ENCODE assay signal across 8 cellular contexts in the genomic region with DNA sequence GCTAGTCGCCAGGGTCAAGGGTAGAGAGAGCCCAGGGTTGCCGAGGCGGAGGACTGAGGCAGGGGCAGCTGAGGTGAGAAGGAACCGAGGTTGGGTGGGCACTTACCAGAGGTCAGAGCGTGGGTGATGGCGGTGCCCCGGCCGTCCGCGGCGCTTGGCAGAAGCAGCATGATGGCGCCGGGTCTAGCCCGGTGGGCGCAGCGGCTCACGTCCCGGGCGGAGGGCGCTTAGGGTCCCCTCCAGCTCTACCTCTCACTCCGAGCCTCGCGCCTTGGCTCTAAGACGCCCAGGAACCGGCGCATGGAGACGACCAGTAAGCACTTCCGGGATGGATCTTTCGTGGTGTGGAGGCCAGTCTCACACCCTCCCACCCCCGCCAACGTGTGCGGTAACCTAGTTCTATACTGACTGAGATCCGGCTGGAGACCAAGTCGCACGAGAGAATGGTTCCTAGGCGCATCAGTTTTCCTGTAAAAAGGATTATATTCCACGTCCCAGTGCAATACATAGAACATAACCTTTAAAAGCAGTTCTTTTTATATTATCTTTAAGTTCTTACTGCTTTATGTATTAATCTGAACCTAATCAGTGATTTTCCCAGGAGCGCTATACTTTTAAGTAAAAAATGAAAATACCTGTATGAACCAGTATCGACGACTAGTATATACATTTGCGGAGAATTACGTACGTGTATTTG. TPM values are rescaled to one million over a fixed set of nuclear protein-coding genes. Genes with fewer than 3 reads are reported as not detected.
DNase-seq lines count a peak whose midpoint lies in the region; ATAC-seq and FAIRE-seq lines count a peak whose summit lies in the region.

A gene with protein sequence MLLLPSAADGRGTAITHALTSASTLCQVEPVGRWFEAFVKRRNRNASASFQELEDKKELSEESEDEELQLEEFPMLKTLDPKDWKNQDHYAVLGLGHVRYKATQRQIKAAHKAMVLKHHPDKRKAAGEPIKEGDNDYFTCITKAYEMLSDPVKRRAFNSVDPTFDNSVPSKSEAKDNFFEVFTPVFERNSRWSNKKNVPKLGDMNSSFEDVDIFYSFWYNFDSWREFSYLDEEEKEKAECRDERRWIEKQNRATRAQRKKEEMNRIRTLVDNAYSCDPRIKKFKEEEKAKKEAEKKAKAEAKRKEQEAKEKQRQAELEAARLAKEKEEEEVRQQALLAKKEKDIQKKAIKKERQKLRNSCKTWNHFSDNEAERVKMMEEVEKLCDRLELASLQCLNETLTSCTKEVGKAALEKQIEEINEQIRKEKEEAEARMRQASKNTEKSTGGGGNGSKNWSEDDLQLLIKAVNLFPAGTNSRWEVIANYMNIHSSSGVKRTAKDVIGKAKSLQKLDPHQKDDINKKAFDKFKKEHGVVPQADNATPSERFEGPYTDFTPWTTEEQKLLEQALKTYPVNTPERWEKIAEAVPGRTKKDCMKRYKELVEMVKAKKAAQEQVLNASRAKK (minus strand): TSS at position 315 of the 697 bp plus-strand sequence. CDS start 145 bp downstream, at position 170.

- H3K4me3 ChIP-seq in right cardiac atrium (ENCODE audit: low read length), result peak within 1 kb of the TSS; percentile 73

- H3K27ac ChIP-seq in angular gyrus (ENCODE audit: low read depth, low read length) (peak within 1 kb of the TSS; percentile 22), right cardiac atrium (ENCODE audit: low read length) (peak within 1 kb of the TSS; percentile 48)

- H3K4me1 ChIP-seq in right cardiac atrium (ENCODE audit: control insufficient read depth, insufficient read depth, low read length), result no peaks in the 10 kb centered on the region

- FAIRE-seq in urothelium cell line (lab: Jason Lieb, UNC), result peak; percentile 27

- 8% methylated on average over 43 of the region's 43 CpGs for WGBS in right cardiac atrium

- no peaks in the 10 kb centered on the region for H3K9me3 ChIP-seq in right cardiac atrium (ENCODE audit: control insufficient read depth, low read length)

- H3K27me3 ChIP-seq in right cardiac atrium (ENCODE audit: control insufficient read depth, insufficient read depth), result no peaks in the 10 kb centered on the region

- peak; percentile 85 for DNase-seq in NCI-H1694 treated with DMSO at 0.1 percent for 48 hours (lab: John Stamatoyannopoulos, UW)
- peak; percentile 59 to 96 (median 81) for DNase-seq in T-helper 2 cell
- peak; percentile 89 to 94 (median 92) for DNase-seq in right cardiac atrium
- peak; percentile 72 for DNase-seq in pulmonary artery endothelial cell (ENCODE audit: low read depth, low spot score)
- peak; percentile 97 for DNase-seq in urothelium cell line (ENCODE audit: low spot score)

- intact Hi-C loops in right cardiac atrium (cut with DNase I), result no loop called here

- peak; percentile 43 for ATAC-seq in GM18499 (IDR thresholded peaks at IDR 0.05; ENCODE audit: insufficient read depth, unreplicated experiment)
- peak; percentile 70 for ATAC-seq in HG02938 (IDR thresholded peaks at IDR 0.05; ENCODE audit: unreplicated experiment)
- ATAC-seq in right cardiac atrium, result peak; percentile 96

RNA-seq across cellular contexts. Expression of the gene that starts here (rescaled TPM):
- total RNA-seq in right cardiac atrium (10 to 100 TPM; 12.8 to 17.9 (median 14.4) TPM), pulmonary artery endothelial cell (21.9 and 26.4 TPM in 2 replicates)
- 15.0 TPM for polyA plus RNA-seq in right cardiac atrium

Comparison
In these comparisons a context has a peak if more than half of its experiments do, and no peak if none do; other contexts are left out.
1. Peak in every context shown above with its lines: DNase-seq, ATAC-seq, H3K4me3 ChIP-seq and H3K27ac ChIP-seq.
2. ATAC-seq: peak in every context shown above with its lines; median percentile 96 in right cardiac atrium; 70 in HG02938; 43 in GM18499.